ENCODE assay signal across 27 cellular contexts in genomic region chr2:199778655-199779054, GRCh38.
"Had no signal": no experiment of that assay in that cellular context is flagged by ENCODE, and none has a peak within 500 bp of the region (broad histone marks: within the 10 kb centered on the region; RNA-seq: fewer than 3 reads in every experiment).

No MANE protein-coding gene starts in this region.

- H3K36me3 ChIP-seq: SJCRH30 had no signal

- H3K36me3 Mint-ChIP-seq: activated CD8-positive, alpha-beta memory T cell treated with anti-CD3 and anti-CD28 coated beads, Interleukin-2, amount 10 ng/mL, durations not matched to agents 7 days and 5 days; activated naive CD4-positive, alpha-beta T cell treated with anti-CD3 and anti-CD28 coated beads, Interleukin-2, amount 50 U/mL, for 24 hours had no signal

- ATAC-seq: activated CD8-positive, alpha-beta memory T cell treated with anti-CD3 and anti-CD28 coated beads, Interleukin-2, amount 10 ng/mL, durations not matched to agents 7 days and 5 days; SK-N-SH treated with all-trans-retinoic acid at 6 μM for 48 hours; WTC11 had no signal

- H3K4me1 ChIP-seq: SJCRH30 had no signal

- H3K27me3 Mint-ChIP-seq: activated CD4-positive, alpha-beta T cell treated with anti-CD3 and anti-CD28 coated beads, Interleukin-2, amount 10 ng/mL, durations not matched to agents 24 days and 14 days; activated naive CD4-positive, alpha-beta T cell treated with anti-CD3 and anti-CD28 coated beads, Interleukin-2, amount 50 U/mL, for 24 hours; activated T-cell treated with anti-CD3 and anti-CD28 coated beads, Interleukin-2, amount 50 U/mL, for 24 hours had no signal

- H3K4me2 ChIP-seq: PC-9 had no signal

- H3K27ac ChIP-seq: PC-9, SJCRH30 had no signal

- H2AFZ ChIP-seq: PC-9 had no signal

- H3K9me3 Mint-ChIP-seq: activated CD4-positive, alpha-beta T cell treated with anti-CD3 and anti-CD28 coated beads, Interleukin-2, amount 10 ng/mL, durations not matched to agents 24 days and 14 days; activated naive CD4-positive, alpha-beta T cell treated with anti-CD3 and anti-CD28 coated beads, Interleukin-2, amount 50 U/mL, for 24 hours; activated T-cell treated with anti-CD3 and anti-CD28 coated beads, Interleukin-2, amount 50 U/mL, for 24 hours; activated T-helper 1 cell treated with anti-CD3 and anti-CD28 coated beads, Interleukin-12 subunit alpha, Interleukin-12 subunit beta, Interleukin-2, Interleukin-4 antibody, amounts not matched to agents 30 ng/mL and 10 ng/mL and 1 ng/mL, durations not matched to agents 14 hours and 24 hours and 36 hours; T-helper 1 cell treated with Interleukin-12 subunit alpha and Interleukin-12 subunit beta and Interleukin-4 antibody, amounts not matched to agents 30 μg/mL and 1 μg/mL, for 36 hours had no signal

- H3K4me1 Mint-ChIP-seq: activated CD4-positive, alpha-beta T cell treated with anti-CD3 and anti-CD28 coated beads, Interleukin-2, amount 10 ng/mL, durations not matched to agents 24 days and 14 days; activated CD8-positive, alpha-beta memory T cell treated with anti-CD3 and anti-CD28 coated beads, Interleukin-2, amount 10 ng/mL, durations not matched to agents 7 days and 5 days; activated naive CD4-positive, alpha-beta T cell treated with anti-CD3 and anti-CD28 coated beads, Interleukin-2, amount 50 U/mL, for 24 hours; WTC11 had no signal

- H3K4me3 ChIP-seq: PC-9, SJCRH30 had no signal

- H3K4me3 Mint-ChIP-seq: activated CD4-positive, alpha-beta T cell treated with anti-CD3 and anti-CD28 coated beads, Interleukin-2, amount 10 ng/mL, durations not matched to agents 24 days and 14 days; activated CD8-positive, alpha-beta memory T cell treated with anti-CD3 and anti-CD28 coated beads, Interleukin-2, amount 10 ng/mL, durations not matched to agents 7 days and 5 days; activated naive CD4-positive, alpha-beta T cell treated with anti-CD3 and anti-CD28 coated beads, Interleukin-2, amount 50 U/mL, for 24 hours; activated T-cell treated with anti-CD3 and anti-CD28 coated beads, Interleukin-2, amount 50 U/mL, for 24 hours; activated T-helper 1 cell treated with anti-CD3 and anti-CD28 coated beads, Interleukin-12 subunit alpha, Interleukin-12 subunit beta, Interleukin-2, Interleukin-4 antibody, amounts not matched to agents 30 ng/mL and 10 ng/mL and 1 ng/mL, durations not matched to agents 14 hours and 24 hours and 36 hours; T-helper 1 cell treated with Interleukin-12 subunit alpha and Interleukin-12 subunit beta and Interleukin-4 antibody, amounts not matched to agents 30 μg/mL and 1 μg/mL, for 36 hours; WTC11 had no signal

- H3K27ac Mint-ChIP-seq: activated CD4-positive, alpha-beta T cell treated with anti-CD3 and anti-CD28 coated beads, Interleukin-2, amount 10 ng/mL, durations not matched to agents 24 days and 14 days; activated CD8-positive, alpha-beta memory T cell treated with anti-CD3 and anti-CD28 coated beads, Interleukin-2, amount 10 ng/mL, durations not matched to agents 7 days and 5 days; activated naive CD4-positive, alpha-beta T cell treated with anti-CD3 and anti-CD28 coated beads, Interleukin-2, amount 50 U/mL, for 24 hours; activated T-cell treated with anti-CD3 and anti-CD28 coated beads, Interleukin-2, amount 50 U/mL, for 24 hours; activated T-helper 1 cell treated with anti-CD3 and anti-CD28 coated beads, Interleukin-12 subunit alpha, Interleukin-12 subunit beta, Interleukin-2, Interleukin-4 antibody, amounts not matched to agents 30 ng/mL and 10 ng/mL and 1 ng/mL, durations not matched to agents 14 hours and 24 hours and 36 hours; T-helper 1 cell treated with Interleukin-12 subunit alpha and Interleukin-12 subunit beta and Interleukin-4 antibody, amounts not matched to agents 30 μg/mL and 1 μg/mL, for 36 hours; WTC11 had no signal

- H3K27me3 ChIP-seq: SJCRH30 had no signal

- DNase-seq: activated CD4-positive, alpha-beta T cell treated with anti-CD3 and anti-CD28 coated beads, Interleukin-2, amount 10 ng/mL, durations not matched to agents 24 days and 14 days; activated CD4-positive, alpha-beta T cell treated with anti-CD3 and anti-CD28 coated beads, Interleukin-2, amount 50 U/mL, for 48 hours; activated CD4-positive, CD25-positive, alpha-beta regulatory T cell treated with anti-CD3 and anti-CD28 coated beads, Interleukin-2, amount 50 U/mL, for 72 hours; activated CD8-positive, alpha-beta memory T cell treated with anti-CD3 and anti-CD28 coated beads, Interleukin-2, amount 10 ng/mL, durations not matched to agents 7 days and 5 days; activated effector memory CD4-positive, alpha-beta T cell treated with Interleukin-2 at 50 U/mL for 16 hours; activated naive CD4-positive, alpha-beta T cell; activated T-cell treated with anti-CD3 and anti-CD28 coated beads, Interleukin-2, amount 50 U/mL, for 24 hours; aorta; central memory CD4-positive, alpha-beta T cell; Kasumi-1; MV-4-11; NCI-H1092 treated with DMSO at 0.1 percent for 48 hours; NCI-H1417 treated with DMSO at 0.1 percent for 48 hours; NCI-H1694; NCI-H2029; NCI-H2107; NCI-H2171 treated with DMSO at 0.1 percent for 48 hours; NCI-H226; NCI-H526; NCI-H82; PC-9 had no signal

- H3K9me3 ChIP-seq: SJCRH30 had no signal
